8 cellular contexts compared by ENCODE assay signal in genomic region chr12:8320791-8321190, GRCh38.
A peak's percentile ranks its signal among the peaks of the same experiment; 100 is the strongest.
DNase-seq lines count a peak whose midpoint lies in the region; TF ChIP-seq lines count a peak whose summit lies in the region.
"Not testable (repeated sequence)": the region's sequence is repeated elsewhere in the genome, so short reads cannot be mapped to it uniquely, and the experiment has no call there.

No MANE protein-coding gene starts in this region.

- H3K4me1 ChIP-seq in BLaER1 = peaks cover 22% of the 10 kb centered on the region
- not testable (repeated sequence) for H3K4me1 ChIP-seq in H9 (ENCODE audit: insufficient read depth, low read length); effector memory CD4-positive, alpha-beta T cell (ENCODE audit: control insufficient read depth, insufficient read depth, low read length, poor library complexity, severe bottlenecking); skeletal muscle satellite cell (ENCODE audit: control insufficient read depth, insufficient read depth, low read length)
- peaks cover 17% of the 10 kb centered on the region for H3K4me1 ChIP-seq in OCI-LY3 (ENCODE audit: low read length)

- H2BK20ac ChIP-seq in H9 (ENCODE audit: low read depth, low read length, poor library complexity, severe bottlenecking) = not testable (repeated sequence)

- H3K14ac ChIP-seq in H9 (ENCODE audit: insufficient read depth, low read length) = not testable (repeated sequence)

- H3K79me1 ChIP-seq in H9 (ENCODE audit: insufficient read depth, low read depth, low read length, poor library complexity, severe bottlenecking) = not testable (repeated sequence)

- H4K5ac ChIP-seq in H9 (ENCODE audit: insufficient read length, low read depth, low read length) = not testable (repeated sequence)

- peak overlapping the region; percentile 48 for H3K9ac ChIP-seq in BLaER1
- not testable (repeated sequence) for H3K9ac ChIP-seq in H9 (ENCODE audit: extremely low read depth, insufficient read length, low read length); OCI-LY3 (ENCODE audit: low read length); skeletal muscle satellite cell (ENCODE audit: low read depth, low read length)

- not testable (repeated sequence) for H2BK15ac ChIP-seq in H9 (ENCODE audit: low read depth, low read length)

- H3T11ph ChIP-seq in H9 (ENCODE audit: low read length) = not testable (repeated sequence)

- peak overlapping the region; percentile 14 to 51; a peak in 3 of 5 replicates for H3K4me3 Mint-ChIP-seq in H9
- peak overlapping the region; percentile 40 for H3K4me3 Mint-ChIP-seq in activated CD4-positive, alpha-beta T cell treated with anti-CD3 and anti-CD28 coated beads, Interleukin-2, amount 10 ng/mL, durations not matched to agents 7 days and 5 days
- peak overlapping the region; percentile 42 for H3K4me3 Mint-ChIP-seq in activated naive CD4-positive, alpha-beta T cell treated with anti-CD3 and anti-CD28 coated beads for 36 hours

- not testable (repeated sequence) for H3K36me3 ChIP-seq in BLaER1; OCI-LY3 (replicated peaks; ENCODE audit: low read depth, low read length); effector memory CD4-positive, alpha-beta T cell (ENCODE audit: control insufficient read depth, insufficient read depth, low read length); skeletal muscle satellite cell (ENCODE audit: insufficient read depth, low read length)

- TF ChIP-seq CTCF in H9 (conservative IDR thresholded peaks at IDR 0.05); OCI-LY3 (IDR thresholded peaks at IDR 0.05; ENCODE audit: low read depth, low read length): not testable (repeated sequence)

- not testable (repeated sequence) for H2AFZ ChIP-seq in H9 (ENCODE audit: low read length); OCI-LY3 (ENCODE audit: low read depth, low read length)

- POLR2A ChIA-PET in activated CD4-positive, alpha-beta T cell treated with anti-CD3 and anti-CD28 coated beads, Interleukin-2, amount 10 ng/mL, durations not matched to agents 7 days and 5 days (lab: Charles Lee) = not testable (repeated sequence)

- not testable (repeated sequence) for H2AK5ac ChIP-seq in H9 (ENCODE audit: insufficient read length, low read length)

- intact Hi-C loops in activated naive CD4-positive, alpha-beta T cell treated with anti-CD3 and anti-CD28 coated beads for 36 hours (cut with micrococcal nuclease) = not testable (repeated sequence)

- not testable (repeated sequence) for H3K23ac ChIP-seq in H9 (ENCODE audit: insufficient read length, low read depth, low read length)

- H4K8ac ChIP-seq in H9 (replicated peaks; ENCODE audit: insufficient read length, low read depth, low read length) = not testable (repeated sequence)

- not testable (repeated sequence) for H3K18ac ChIP-seq in H9 (ENCODE audit: insufficient read length, low read depth, low read length)

- H3K9me3 Mint-ChIP-seq in H9; activated CD4-positive, alpha-beta T cell treated with anti-CD3 and anti-CD28 coated beads, Interleukin-2, amount 10 ng/mL, durations not matched to agents 7 days and 5 days; activated naive CD4-positive, alpha-beta T cell treated with anti-CD3 and anti-CD28 coated beads for 36 hours: not testable (repeated sequence)

- not testable (repeated sequence) for H3K79me2 ChIP-seq in H9 (ENCODE audit: insufficient read depth, low read length); OCI-LY3 (ENCODE audit: low read length)

- not testable (repeated sequence) for H3K27me3 ChIP-seq in BLaER1; H9 (ENCODE audit: insufficient read depth, low read length); OCI-LY3 (ENCODE audit: low read depth, low read length); effector memory CD4-positive, alpha-beta T cell (replicated peaks; ENCODE audit: control insufficient read depth, insufficient read depth, low read length, poor library complexity, severe bottlenecking); skeletal muscle satellite cell (ENCODE audit: control insufficient read depth, insufficient read depth, low read length)

- not testable (repeated sequence) for DNase-seq in H9; activated CD4-positive, alpha-beta T cell treated with anti-CD3 and anti-CD28 coated beads, Interleukin-2, amount 10 ng/mL, durations not matched to agents 7 days and 5 days; activated naive CD4-positive, alpha-beta T cell treated with anti-CD3 and anti-CD28 coated beads for 36 hours; effector memory CD4-positive, alpha-beta T cell
- DNase-seq in myocyte (ENCODE audit: low read depth) = peak; percentile 0

- H3K4me2 ChIP-seq in BLaER1 = peak overlapping the region; percentile 78
- H3K4me2 ChIP-seq in H9 (ENCODE audit: insufficient read depth, insufficient read length, low read length) = not testable (repeated sequence)
- peak overlapping the region; percentile 81 for H3K4me2 ChIP-seq in OCI-LY3 (ENCODE audit: low read length)
- peak overlapping the region; percentile 20 for H3K4me2 ChIP-seq in skeletal muscle satellite cell (ENCODE audit: low read length)

- peak overlapping the region; percentile 65 for H3K27ac ChIP-seq in BLaER1
- H3K27ac ChIP-seq in H9 (ENCODE audit: insufficient read length, low read depth, low read length); OCI-LY3 (ENCODE audit: low read length): not testable (repeated sequence)
- H3K27ac ChIP-seq in effector memory CD4-positive, alpha-beta T cell (ENCODE audit: insufficient read depth, low read length, poor library complexity, severe bottlenecking) = peak overlapping the region; percentile 53

- not testable (repeated sequence) for H3K36me3 Mint-ChIP-seq in H9 (ENCODE audit: insufficient read depth in 1 of 3, low read depth in 3 of 3); activated CD4-positive, alpha-beta T cell treated with anti-CD3 and anti-CD28 coated beads, Interleukin-2, amount 10 ng/mL, durations not matched to agents 7 days and 5 days (ENCODE audit: low read depth); activated naive CD4-positive, alpha-beta T cell treated with anti-CD3 and anti-CD28 coated beads for 36 hours (ENCODE audit: low read depth)

- not testable (repeated sequence) for H2BK12ac ChIP-seq in H9 (ENCODE audit: insufficient read length, low read depth, low read length)

- not testable (repeated sequence) for H4K91ac ChIP-seq in H9 (ENCODE audit: insufficient read length, low read depth, low read length)

- H3K4me3 ChIP-seq in BLaER1; effector memory CD4-positive, alpha-beta T cell (ENCODE audit: insufficient read depth, low read depth, low read length, poor library complexity, severe bottlenecking); skeletal muscle satellite cell (ENCODE audit: low read length): not testable (repeated sequence)
- peak overlapping the region; percentile 70 for H3K4me3 ChIP-seq in OCI-LY3 (ENCODE audit: low read length)

- peaks cover 11% of the 10 kb centered on the region for H3K27me3 Mint-ChIP-seq in H9 (ENCODE audit: low read depth)
- H3K27me3 Mint-ChIP-seq in activated CD4-positive, alpha-beta T cell treated with anti-CD3 and anti-CD28 coated beads, Interleukin-2, amount 10 ng/mL, durations not matched to agents 7 days and 5 days; activated naive CD4-positive, alpha-beta T cell treated with anti-CD3 and anti-CD28 coated beads for 36 hours (ENCODE audit: low read depth): not testable (repeated sequence)

- H3K4me1 Mint-ChIP-seq in H9 = peaks cover 51 to 53% of the 10 kb centered on the region in 2 experiments
- H3K4me1 Mint-ChIP-seq in activated CD4-positive, alpha-beta T cell treated with anti-CD3 and anti-CD28 coated beads, Interleukin-2, amount 10 ng/mL, durations not matched to agents 7 days and 5 days = peaks cover 25% of the 10 kb centered on the region
- peaks cover 16% of the 10 kb centered on the region for H3K4me1 Mint-ChIP-seq in activated naive CD4-positive, alpha-beta T cell treated with anti-CD3 and anti-CD28 coated beads for 36 hours (ENCODE audit: low read depth)

- not testable (repeated sequence) for H2BK120ac ChIP-seq in H9 (ENCODE audit: low read depth, low read length, poor library complexity, severe bottlenecking)

- no CpG with 5 or more reads among the region's 7 CpGs for WGBS in H9 (ENCODE audit: extremely low coverage, insufficient read length, low lambda C conversion rate)

- not testable (repeated sequence) for H4K20me1 ChIP-seq in BLaER1; H9 (ENCODE audit: control insufficient read depth, insufficient read depth, insufficient read length); OCI-LY3 (ENCODE audit: insufficient read depth, low read length)

- peak overlapping the region in 1 of 3 experiments; percentile 93; a peak in 2 of 7 replicates for H3K27ac Mint-ChIP-seq in H9
- peak overlapping the region; percentile 81 for H3K27ac Mint-ChIP-seq in activated CD4-positive, alpha-beta T cell treated with anti-CD3 and anti-CD28 coated beads, Interleukin-2, amount 10 ng/mL, durations not matched to agents 7 days and 5 days
- not testable (repeated sequence) for H3K27ac Mint-ChIP-seq in activated naive CD4-positive, alpha-beta T cell treated with anti-CD3 and anti-CD28 coated beads for 36 hours

- H2BK5ac ChIP-seq in H9 (ENCODE audit: insufficient read length, low read length) = not testable (repeated sequence)

- not testable (repeated sequence) for H3K23me2 ChIP-seq in H9 (ENCODE audit: insufficient read length, low read depth, low read length, poor library complexity, severe bottlenecking)

- not testable (repeated sequence) for H3K9me3 ChIP-seq in BLaER1; H9 (ENCODE audit: control insufficient read depth, low read depth, low read length); OCI-LY3 (ENCODE audit: insufficient read depth, low read length); effector memory CD4-positive, alpha-beta T cell (ENCODE audit: control insufficient read depth, low read length); skeletal muscle satellite cell (replicated peaks; ENCODE audit: low read length)

- CTCF ChIA-PET in activated CD4-positive, alpha-beta T cell treated with anti-CD3 and anti-CD28 coated beads, Interleukin-2, amount 10 ng/mL, durations not matched to agents 7 days and 5 days (lab: Charles Lee) = not testable (repeated sequence)
- CTCF ChIA-PET in activated naive CD4-positive, alpha-beta T cell treated with anti-CD3 and anti-CD28 coated beads for 36 hours (lab: Charles Lee) = interaction anchor here (1.6 kb wide), 1 partner anchor 70 kb away, joined by 3 read pairs; no protein-coding TSS in a partner anchor

- H3K56ac ChIP-seq in H9 (ENCODE audit: insufficient read length, low read depth, low read length) = not testable (repeated sequence)

- not testable (repeated sequence) for H3K4ac ChIP-seq in H9 (ENCODE audit: low read depth, low read length)
